Comparison of ENCODE assay signal across 28 cellular contexts in genomic region chrX:24253469-24253868, GRCh38.
DNase-seq lines count a peak whose midpoint lies in the region; ATAC-seq lines count a peak whose summit lies in the region.
"Had no signal": no experiment of that assay in that cellular context is flagged by ENCODE, and none has a peak within 500 bp of the region (broad histone marks: within the 10 kb centered on the region; RNA-seq: fewer than 3 reads in every experiment).

No MANE protein-coding gene starts in this region.

- ATAC-seq in GM18873 (IDR thresholded peaks at IDR 0.05; ENCODE audit: low FRiP score, unreplicated experiment) (peak; percentile 75), GM21423 (IDR thresholded peaks at IDR 0.05; ENCODE audit: unreplicated experiment) (peak; percentile 51), HG03342 (IDR thresholded peaks at IDR 0.05; ENCODE audit: unreplicated experiment) (peak; percentile 70), left lobe of liver (peak; percentile 21)
- ATAC-seq: activated T-helper 17 cell treated with anti-CD3 and anti-CD28 coated beads, Interleukin-2, amount 50 U/mL, for 72 hours; left ventricle myocardium superior; naive thymus-derived CD8-positive, alpha-beta T cell; psoas muscle had no signal

- DNase-seq in left lobe of liver (ENCODE audit: low spot score) (no peak), RKO (ENCODE audit: low spot score) (no peak), HuH-7.5 (ENCODE audit: low spot score) (no peak), putamen (ENCODE audit: low spot score) (no peak), DMS153 (lab: John Stamatoyannopoulos, UW) (no peak)
- DNase-seq: activated CD4-positive, alpha-beta T cell treated with anti-CD3 and anti-CD28 coated beads, Interleukin-2, amount 50 U/mL, for 48 hours; activated CD8-positive, alpha-beta memory T cell treated with anti-CD3 and anti-CD28 coated beads, Interleukin-2, amount 50 U/mL, for 4 hours; activated naive CD4-positive, alpha-beta T cell treated with anti-CD3 and anti-CD28 coated beads, Interleukin-2, amount 50 U/mL, for 16 hours; amniotic stem cell; C1 segment of cervical spinal cord; DMS79 treated with DMSO at 0.1 percent for 48 hours; GF-D8; H7; KBM-7; left ventricle myocardium superior; MG63; naive thymus-derived CD8-positive, alpha-beta T cell; NCI-H2029 treated with DMSO at 0.1 percent for 48 hours; NCI-H2227 treated with DMSO at 0.1 percent for 48 hours; NCI-H69; occipital lobe; psoas muscle; stimulated activated CD4-positive, alpha-beta T cell treated with anti-CD3 and anti-CD28 coated beads, Interleukin-15, amount 100 ng/mL, for 24 hours; stimulated activated naive CD4-positive, alpha-beta T cell had no signal

Comparison
In these comparisons a context has a peak if more than half of its experiments do, and no peak if none do; other contexts are left out.
1. ATAC-seq: peak in every context shown above with its lines; median percentile 75 in GM18873; 70 in HG03342; 51 in GM21423; 21 in left lobe of liver.